Comparison of ENCODE assay signal across 8 cellular contexts in genomic region chr1:151398691-151399065, GRCh38. TPM values are rescaled to one million over a fixed set of nuclear protein-coding genes. Genes with fewer than 3 reads are reported as not detected.
A peak's percentile ranks its signal among the peaks of the same experiment; 100 is the strongest.
DNase-seq lines count a peak whose midpoint lies in the region; ATAC-seq, FAIRE-seq and TF ChIP-seq lines count a peak whose summit lies in the region.

No MANE protein-coding gene starts in this region.

- peak overlapping the region; percentile 83 for H2AFZ ChIP-seq in astrocyte (ENCODE audit: low read depth, low read length)

- peaks cover 34% of the 10 kb centered on the region for H3K79me2 ChIP-seq in astrocyte (ENCODE audit: insufficient read depth, low read length)

- no peak for FAIRE-seq in astrocyte (lab: Jason Lieb, UNC)

- peaks cover 18 to 24% (median 21%) of the 10 kb centered on the region in 10 experiments for H3K4me1 ChIP-seq in BLaER1 treated with 17β-estradiol and CSF1 and Interleukin-3, amounts not matched to agents 10 nM and 100 nM
- H3K4me1 ChIP-seq in astrocyte (ENCODE audit: insufficient read depth, low read length): peaks cover 14% of the 10 kb centered on the region

- peaks cover 0 to 7% (median 4%) of the 10 kb centered on the region in 11 experiments; a peak in 7 of 22 replicates for H3K9me3 ChIP-seq in BLaER1 treated with 17β-estradiol and CSF1 and Interleukin-3, amounts not matched to agents 10 nM and 100 nM (replicated peaks in 1 of 11)
- H3K9me3 ChIP-seq in astrocyte (ENCODE audit: insufficient read depth, low read depth, low read length): no peaks in the 10 kb centered on the region

- peaks cover 13% of the 10 kb centered on the region for H3K36me3 Mint-ChIP-seq in astrocyte (ENCODE audit: low read depth, unreplicated experiment)
- peaks cover 41% of the 10 kb centered on the region for H3K36me3 Mint-ChIP-seq in natural killer cell treated with Interleukin-12 subunit alpha and Interleukin-12 subunit beta and Interleukin-15 and Interleukin-18, amount 100 ng/mL, for 72 hours

- H3K4me3 ChIP-seq in BLaER1 treated with 17β-estradiol and CSF1 and Interleukin-3, amounts not matched to agents 10 nM and 100 nM: peak overlapping the region; percentile 82 to 99 (median 93)
- H3K4me3 ChIP-seq in LNCaP clone FGC (ENCODE audit: low read depth, low read length) (peak overlapping the region; percentile 98; the same call in 1 of the 2 replicates), astrocyte (ENCODE audit: insufficient read depth, low read depth, low read length) (peak overlapping the region; percentile 93)

- H3K9me3 Mint-ChIP-seq in astrocyte (ENCODE audit: unreplicated experiment): peaks cover 5% of the 10 kb centered on the region
- no peaks in the 10 kb centered on the region for H3K9me3 Mint-ChIP-seq in natural killer cell treated with Interleukin-12 subunit alpha and Interleukin-12 subunit beta and Interleukin-15 and Interleukin-18, amount 100 ng/mL, for 72 hours

- H3K4me2 ChIP-seq in BLaER1 treated with 17β-estradiol and CSF1 and Interleukin-3, amounts not matched to agents 10 nM and 100 nM: peak overlapping the region; percentile 46 to 97 (median 61)
- peak overlapping the region; percentile 95 for H3K4me2 ChIP-seq in astrocyte (ENCODE audit: low read length)

- TF ChIP-seq CTCF in LNCaP clone FGC (IDR thresholded peaks at IDR 0.05; ENCODE audit: control insufficient read depth, extremely low read depth, insufficient read depth) (no peak), astrocyte (IDR thresholded peaks at IDR 0.05; ENCODE audit: insufficient read depth, low read depth, low read length) (no peak)

- H3K27me3 ChIP-seq in BLaER1 treated with 17β-estradiol and CSF1 and Interleukin-3, amounts not matched to agents 10 nM and 100 nM: no peaks in the 10 kb centered on the region
- no peaks in the 10 kb centered on the region for H3K27me3 ChIP-seq in astrocyte (ENCODE audit: insufficient read depth, low read length)

- H3K27me3 Mint-ChIP-seq in astrocyte (ENCODE audit: low read depth, unreplicated experiment): no peaks in the 10 kb centered on the region
- H3K27me3 Mint-ChIP-seq in natural killer cell treated with Interleukin-12 subunit alpha and Interleukin-12 subunit beta and Interleukin-15 and Interleukin-18, amount 100 ng/mL, for 72 hours: no peaks in the 10 kb centered on the region

- H3K36me3 ChIP-seq in BLaER1 treated with 17β-estradiol and CSF1 and Interleukin-3, amounts not matched to agents 10 nM and 100 nM: peaks cover 33 to 38% (median 36%) of the 10 kb centered on the region in 11 experiments
- peaks cover 33% of the 10 kb centered on the region for H3K36me3 ChIP-seq in astrocyte (ENCODE audit: insufficient read depth, low read length)

- no peak for ATAC-seq in natural killer cell treated with Interleukin-12 subunit alpha and Interleukin-12 subunit beta and Interleukin-15 and Interleukin-18, amount 100 ng/mL, for 72 hours

- no peak for DNase-seq in LNCaP clone FGC (ENCODE audit: low read depth)
- DNase-seq in astrocyte (ENCODE audit: low read depth): no peak
- no peak for DNase-seq in natural killer cell treated with Interleukin-12 subunit alpha and Interleukin-12 subunit beta and Interleukin-15 and Interleukin-18, amount 100 ng/mL, for 72 hours (ENCODE audit: low spot score)
- DNase-seq in medulla oblongata (ENCODE audit: extremely low spot score): no peak
- DNase-seq in activated gamma-delta T cell treated with Interleukin-2 at 50 U/mL for 16 hours: no peak
- DNase-seq in SIG-M5 (lab: John Stamatoyannopoulos, UW): no peak
- no peak for DNase-seq in SKM-1 treated with dmso at 0.1 percent for 144 hours (lab: John Stamatoyannopoulos, UW; ENCODE audit: unreplicated experiment)

- H3K27ac Mint-ChIP-seq in astrocyte (ENCODE audit: unreplicated experiment): peak overlapping the region; percentile 99
- peak overlapping the region; percentile 99 to 100 for H3K27ac Mint-ChIP-seq in natural killer cell treated with Interleukin-12 subunit alpha and Interleukin-12 subunit beta and Interleukin-15 and Interleukin-18, amount 100 ng/mL, for 72 hours

- H3K4me1 Mint-ChIP-seq in astrocyte (ENCODE audit: low read depth, unreplicated experiment): peaks cover 17% of the 10 kb centered on the region
- H3K4me1 Mint-ChIP-seq in natural killer cell treated with Interleukin-12 subunit alpha and Interleukin-12 subunit beta and Interleukin-15 and Interleukin-18, amount 100 ng/mL, for 72 hours (ENCODE audit: low read depth in 2 of 2): peaks cover 30 to 42% of the 10 kb centered on the region in 2 donors

- peak overlapping the region; percentile 96 for H3K4me3 Mint-ChIP-seq in astrocyte (ENCODE audit: unreplicated experiment)
- peak overlapping the region; percentile 100 for H3K4me3 Mint-ChIP-seq in natural killer cell treated with Interleukin-12 subunit alpha and Interleukin-12 subunit beta and Interleukin-15 and Interleukin-18, amount 100 ng/mL, for 72 hours

- H3K9ac ChIP-seq in BLaER1 treated with 17β-estradiol and CSF1 and Interleukin-3, amounts not matched to agents 10 nM and 100 nM: peak overlapping the region; percentile 91 to 99 (median 95); a peak in 21 of 22 replicates
- H3K9ac ChIP-seq in astrocyte (ENCODE audit: low read length): peak overlapping the region; percentile 98

- peak overlapping the region; percentile 88 to 98 (median 94) for H3K27ac ChIP-seq in BLaER1 treated with 17β-estradiol and CSF1 and Interleukin-3, amounts not matched to agents 10 nM and 100 nM
- H3K27ac ChIP-seq in astrocyte (ENCODE audit: low read depth, low read length): peak overlapping the region; percentile 51

- peaks cover 19 to 41% (median 34%) of the 10 kb centered on the region in 11 experiments; a peak in 20 of 22 replicates for H4K20me1 ChIP-seq in BLaER1 treated with 17β-estradiol and CSF1 and Interleukin-3, amounts not matched to agents 10 nM and 100 nM
- H4K20me1 ChIP-seq in astrocyte (ENCODE audit: insufficient read depth, low read length): peaks cover 39% of the 10 kb centered on the region

RNA-seq across cellular contexts. Expression of gene PSMB4, which starts 0.7 kb away (rescaled TPM):
- 314 and 316 TPM in 2 replicates for total RNA-seq in astrocyte
- 100 to 1,000 TPM; 375 to 427 TPM for total RNA-seq in natural killer cell treated with Interleukin-12 subunit alpha and Interleukin-12 subunit beta and Interleukin-15 and Interleukin-18, amount 100 ng/mL, for 72 hours

RNA-seq across cellular contexts. Expression of gene SELENBP1, which starts 26.2 kb away (rescaled TPM):
- total RNA-seq in astrocyte: 7.2 and 7.3 TPM in 2 replicates
- not detected for total RNA-seq in natural killer cell treated with Interleukin-12 subunit alpha and Interleukin-12 subunit beta and Interleukin-15 and Interleukin-18, amount 100 ng/mL, for 72 hours

RNA-seq across cellular contexts. Expression of gene RFX5, which starts 51.6 kb away (rescaled TPM):
- total RNA-seq in astrocyte: 55.3 and 61.3 TPM in 2 replicates
- 10 to 100 TPM; 40.3 to 95.4 TPM for total RNA-seq in natural killer cell treated with Interleukin-12 subunit alpha and Interleukin-12 subunit beta and Interleukin-15 and Interleukin-18, amount 100 ng/mL, for 72 hours
